15 cellular contexts compared by ENCODE assay signal in genomic region chr1:87174726-87175237, GRCh38.
"Had no signal": no experiment of that assay in that cellular context is flagged by ENCODE, and none has a peak within 500 bp of the region (broad histone marks: within the 10 kb centered on the region; RNA-seq: fewer than 3 reads in every experiment).

No MANE protein-coding gene starts in this region.

- H3K4me1 Mint-ChIP-seq: activated CD4-positive, alpha-beta T cell treated with anti-CD3 and anti-CD28 coated beads, Interleukin-2, amount 10 ng/mL, durations not matched to agents 7 days and 5 days had no signal

- H3K27ac ChIP-seq: adrenal gland, heart left ventricle, parathyroid adenoma, right atrium auricular region, upper lobe of left lung had no signal

- H3K9me3 Mint-ChIP-seq: activated CD4-positive, alpha-beta T cell treated with anti-CD3 and anti-CD28 coated beads, Interleukin-2, amount 10 ng/mL, durations not matched to agents 7 days and 5 days had no signal

- ATAC-seq: heart left ventricle; stimulated activated naive B cell treated with anti-CD40 and anti-IgM and Interleukin-4, amounts not matched to agents 10 μg/mL and 1 μg/mL and 100 μg/mL, for 72 hours had no signal

- H3K9me3 ChIP-seq: adrenal gland, heart left ventricle, right atrium auricular region, upper lobe of left lung had no signal

- H3K27ac Mint-ChIP-seq: activated CD4-positive, alpha-beta T cell treated with anti-CD3 and anti-CD28 coated beads, Interleukin-2, amount 10 ng/mL, durations not matched to agents 7 days and 5 days; naive B cell; stimulated activated naive B cell treated with anti-CD40 and anti-IgM and Interleukin-4, amounts not matched to agents 10 μg/mL and 1 μg/mL and 100 μg/mL, for 72 hours had no signal

- DNase-seq: activated CD4-positive, alpha-beta T cell treated with anti-CD3 and anti-CD28 coated beads, Interleukin-2, amount 10 ng/mL, durations not matched to agents 7 days and 5 days; activated CD4-positive, CD25-positive, alpha-beta regulatory T cell; activated naive CD4-positive, alpha-beta T cell treated with anti-CD3 and anti-CD28 coated beads, Interleukin-2, amount 50 U/mL, for 16 hours; activated T-cell treated with anti-CD3 and anti-CD28 coated beads, Interleukin-2, amount 50 U/mL, for 1 hour; adrenal gland; foreskin melanocyte; heart left ventricle; midbrain; naive B cell; small intestine; stimulated activated naive B cell treated with anti-CD40 and anti-IgM and Interleukin-4, amounts not matched to agents 10 μg/mL and 1 μg/mL and 100 μg/mL, for 72 hours; T-helper 2 cell had no signal

- H3K27me3 ChIP-seq: adrenal gland, right atrium auricular region, upper lobe of left lung had no signal

- H3K4me3 Mint-ChIP-seq: activated CD4-positive, alpha-beta T cell treated with anti-CD3 and anti-CD28 coated beads, Interleukin-2, amount 10 ng/mL, durations not matched to agents 7 days and 5 days; stimulated activated naive B cell treated with anti-CD40 and anti-IgM and Interleukin-4, amounts not matched to agents 10 μg/mL and 1 μg/mL and 100 μg/mL, for 72 hours had no signal

- H3K36me3 Mint-ChIP-seq: naive B cell had no signal

- H3K36me3 ChIP-seq: adrenal gland, heart left ventricle, right atrium auricular region, upper lobe of left lung had no signal

- H3K4me1 ChIP-seq: adrenal gland, parathyroid adenoma, right atrium auricular region had no signal

- H3K4me3 ChIP-seq: adrenal gland, heart left ventricle, right atrium auricular region, upper lobe of left lung had no signal
